In the genomic region with DNA sequence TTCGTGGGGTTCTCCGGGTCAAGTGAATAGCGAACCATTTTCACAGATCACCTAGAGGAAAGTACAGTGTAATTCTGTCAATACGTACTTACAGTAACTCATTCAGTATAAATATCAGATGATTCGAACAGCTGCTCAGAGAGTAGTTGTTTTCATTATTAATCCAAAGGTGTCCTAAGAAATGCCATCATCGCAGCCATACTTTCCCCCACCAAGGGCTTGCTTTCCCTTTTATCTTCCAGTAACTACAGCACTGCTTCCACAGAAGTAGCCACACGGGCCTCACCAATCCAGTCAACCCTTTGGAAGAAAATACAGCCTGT, we compare ENCODE assay signal across 8 cellular contexts. TPM values are rescaled to one million over a fixed set of nuclear protein-coding genes. Genes with fewer than 3 reads are reported as not detected.
DNase-seq lines count a peak whose midpoint lies in the region; ATAC-seq and TF ChIP-seq lines count a peak whose summit lies in the region.

No MANE protein-coding gene starts in this region.

- H3K27ac Mint-ChIP-seq in MCF 10A (ENCODE audit: low read depth, unreplicated experiment), result peak overlapping the region; percentile 99

- BruUV-seq in MCF 10A (replicated peaks; lab: Mats Ljungman, UMichigan), result no TSS peak

- H3K4me3 ChIP-seq in left ventricle myocardium inferior (peak overlapping the region; percentile 87), mononuclear cell (ENCODE audit: low read length) (peak overlapping the region; percentile 70)

- H3K9me3 ChIP-seq in left ventricle myocardium inferior (replicated peaks) (no peaks in the 10 kb centered on the region), mononuclear cell (ENCODE audit: low read depth, low read length) (no peaks in the 10 kb centered on the region)

- peak overlapping the region; percentile 99 for H3K4me3 Mint-ChIP-seq in MCF 10A (ENCODE audit: unreplicated experiment)

- H3K4me1 ChIP-seq in left ventricle myocardium inferior, result peaks cover 46% of the 10 kb centered on the region
- H3K4me1 ChIP-seq in mononuclear cell (ENCODE audit: insufficient read depth, low read length), result peaks cover 41% of the 10 kb centered on the region

- intact Hi-C loops in left ventricle myocardium inferior (cut with micrococcal nuclease) (no loop called here), cardiac septum (cut with DNase I) (loop anchor here (10.0 kb wide), 1 partner anchor 793 kb away; a partner anchor contains a TSS), MCF 10A (cut with micrococcal nuclease) (no loop called here)

- POLR2A ChIA-PET in MCF 10A (lab: Yijun Ruan, JAX), result interaction anchor here (0.8 to 1.5 kb wide), 8 partner anchors 9 to 790 kb away, joined by 3 to 12 read pairs (median 4); a partner anchor contains a TSS

- H3K27me3 Mint-ChIP-seq in MCF 10A (ENCODE audit: insufficient read depth, unreplicated experiment), result no peaks in the 10 kb centered on the region

- no peak for DNase-seq in left ventricle myocardium inferior
- DNase-seq in cardiac septum (ENCODE audit: low spot score), result no peak
- no peak for DNase-seq in MCF 10A (ENCODE audit: unreplicated experiment)
- DNase-seq in NCI-H510A (lab: John Stamatoyannopoulos, UW), result no peak
- DNase-seq in activated gamma-delta T cell treated with Interleukin-2 at 50 U/mL for 16 hours, result no peak
- no peak for DNase-seq in NCI-H2107 (lab: John Stamatoyannopoulos, UW)

- peak overlapping the region; percentile 86 for H3K27ac ChIP-seq in left ventricle myocardium inferior (replicated peaks)

- H3K27me3 ChIP-seq in left ventricle myocardium inferior (ENCODE audit: low read depth) (no peaks in the 10 kb centered on the region), mononuclear cell (ENCODE audit: insufficient read depth, low read length) (no peaks in the 10 kb centered on the region)

- TF ChIP-seq CTCF in left ventricle myocardium inferior (IDR thresholded peaks at IDR 0.05; ENCODE audit: borderline replicate concordance) (no peak), MCF 10A (IDR thresholded peaks at IDR 0.05; ENCODE audit: unreplicated experiment) (no peak)

- CTCF ChIA-PET in MCF 10A (lab: Yijun Ruan, JAX), result interaction anchor here (0.6 kb wide), 1 partner anchor 49 kb away, joined by 5 read pairs; no protein-coding TSS in a partner anchor

- H3K9me3 Mint-ChIP-seq in MCF 10A (ENCODE audit: unreplicated experiment), result no peaks in the 10 kb centered on the region

- no peak for ATAC-seq in HG03442 (IDR thresholded peaks at IDR 0.05; ENCODE audit: unreplicated experiment)

- H3K4me1 Mint-ChIP-seq in MCF 10A (ENCODE audit: insufficient read depth, unreplicated experiment), result peaks cover 26% of the 10 kb centered on the region

- H3K36me3 Mint-ChIP-seq in MCF 10A (ENCODE audit: insufficient read depth, unreplicated experiment), result peaks cover 62% of the 10 kb centered on the region

- peaks cover 41% of the 10 kb centered on the region for H3K36me3 ChIP-seq in left ventricle myocardium inferior

RNA-seq across cellular contexts. Expression of a gene that starts 0.8 kb away (rescaled TPM):
- total RNA-seq in left ventricle myocardium inferior (738 TPM), cardiac septum (615 TPM), MCF 10A (2022) (2,422 and 2,832 TPM in 2 replicates), mononuclear cell (2,764 TPM)

RNA-seq across cellular contexts. Expression of a gene that starts 4.5 kb away (rescaled TPM):
- total RNA-seq in left ventricle myocardium inferior (57.4 TPM), cardiac septum (65.2 TPM), MCF 10A (2022) (28.9 and 45.2 TPM in 2 replicates), mononuclear cell (25.3 TPM)

RNA-seq across cellular contexts. Expression of a gene that starts 31.1 kb away (rescaled TPM):
- total RNA-seq in left ventricle myocardium inferior, result 41.2 TPM
- 47.1 TPM for total RNA-seq in cardiac septum
- total RNA-seq in MCF 10A (2022), result 83.1 and 89.4 TPM in 2 replicates
- total RNA-seq in mononuclear cell, result 69.9 TPM
